In genomic region chr21:38351176-38351959, GRCh38 we compare ENCODE assay signal across 1 cellular context.
TF ChIP-seq lines count a peak whose summit lies in the region.

No MANE protein-coding gene starts in this region.

TF ChIP-seq in K562, 482 proteins besides CTCF, POLR2A, EP300 and RAD21 (continued from another document and continues in another):
- TF ChIP-seq HMBOX1 (IDR thresholded peaks at IDR 0.05): no peak
- no peak for TF ChIP-seq HNRNPUL1 (IDR thresholded peaks at IDR 0.05; ENCODE audit: low read length)
- peak; percentile 85 for TF ChIP-seq ZNF512 (tag; IDR thresholded peaks at IDR 0.05)
- no peak for TF ChIP-seq RB1 (IDR thresholded peaks at IDR 0.05; ENCODE audit: low read depth)
- peak; percentile 71; the same call in 1 of the 2 replicates for TF ChIP-seq OTX1 (CRISPR knock-in tag; IDR thresholded peaks at IDR 0.05)
- no peak for TF ChIP-seq ZNF696 (CRISPR knock-in tag; conservative IDR thresholded peaks at IDR 0.05)
- no peak for TF ChIP-seq FOXM1 (IDR thresholded peaks at IDR 0.05; ENCODE audit: low read depth)
- TF ChIP-seq FOXM1 (CRISPR knock-in tag; IDR thresholded peaks at IDR 0.05; ENCODE audit: low read depth): no peak
- TF ChIP-seq NCOR1 (IDR thresholded peaks at IDR 0.05): no peak
- TF ChIP-seq HOMEZ (CRISPR knock-in tag; IDR thresholded peaks at IDR 0.05): no peak
- no peak for TF ChIP-seq HMG20A (CRISPR knock-in tag; conservative IDR thresholded peaks at IDR 0.05)
- no peak for TF ChIP-seq CREB3L1 (IDR thresholded peaks at IDR 0.05; ENCODE audit: borderline replicate concordance, low read depth)
- no peak for TF ChIP-seq MLX (CRISPR knock-in tag; conservative IDR thresholded peaks at IDR 0.05)
- no peak for TF ChIP-seq ZSCAN29 (IDR thresholded peaks at IDR 0.05)
- TF ChIP-seq ELK3 (CRISPR knock-in tag; IDR thresholded peaks at IDR 0.05): no peak
- TF ChIP-seq ZNF24 (IDR thresholded peaks at IDR 0.05): no peak
- no peak for TF ChIP-seq E4F1 (CRISPR knock-in tag; IDR thresholded peaks at IDR 0.05; ENCODE audit: borderline replicate concordance)
- TF ChIP-seq L3MBTL2 (IDR thresholded peaks at IDR 0.05): no peak
- no peak for TF ChIP-seq ZNF395 (CRISPR knock-in tag; IDR thresholded peaks at IDR 0.05)
- no peak for TF ChIP-seq HLTF (IDR thresholded peaks at IDR 0.05)
- no peak for TF ChIP-seq ZBTB9 (CRISPR knock-in tag; IDR thresholded peaks at IDR 0.05)
- TF ChIP-seq ZNF79 (CRISPR knock-in tag; IDR thresholded peaks at IDR 0.05; ENCODE audit: low read depth): no peak
- TF ChIP-seq SMAD3 (CRISPR knock-in tag; conservative IDR thresholded peaks at IDR 0.05): no peak
- TF ChIP-seq BCLAF1 (IDR thresholded peaks at IDR 0.05; ENCODE audit: borderline replicate concordance in 1 of 2, control insufficient read depth in 1 of 2, low read depth in 2 of 2, low read length in 1 of 2): 0 out of 4 replicates have a peak, but pooled peaks of 1 of the 2 experiments have one; percentile 24
- TF ChIP-seq RBM14 (IDR thresholded peaks at IDR 0.05; ENCODE audit: borderline replicate concordance, insufficient read depth, low read depth, low read length): no peak
- no peak for TF ChIP-seq FOXP1 (CRISPR knock-in tag; IDR thresholded peaks at IDR 0.05)
- peak; percentile 52; the same call in 1 of the 2 replicates for TF ChIP-seq THRB (CRISPR knock-in tag; conservative IDR thresholded peaks at IDR 0.05)
- TF ChIP-seq POLR2G (IDR thresholded peaks at IDR 0.05; ENCODE audit: low read depth, low read length): no peak
- no peak for TF ChIP-seq ZBTB11 (CRISPR knock-in tag; IDR thresholded peaks at IDR 0.05)
- no peak for TF ChIP-seq STAG1 (CRISPR knock-in tag; IDR thresholded peaks at IDR 0.05; ENCODE audit: borderline replicate concordance)
- no peak for TF ChIP-seq GTF2B (IDR thresholded peaks at IDR 0.05; ENCODE audit: extremely low read depth, insufficient read length)
- TF ChIP-seq ZNF589 (CRISPR knock-in tag; IDR thresholded peaks at IDR 0.05; ENCODE audit: low read depth): no peak
- no peak for TF ChIP-seq RBBP5 (IDR thresholded peaks at IDR 0.05; ENCODE audit: borderline replicate concordance, insufficient read depth, low read length, poor library complexity, severe bottlenecking)
- no peak for TF ChIP-seq ZNF431 (CRISPR knock-in tag; IDR thresholded peaks at IDR 0.05)
- TF ChIP-seq CBFA2T2 (conservative IDR thresholded peaks at IDR 0.05): no peak
- no peak for TF ChIP-seq GATAD2B (IDR thresholded peaks at IDR 0.05; ENCODE audit: borderline replicate concordance)
- no peak for TF ChIP-seq IRF2 (CRISPR knock-in tag; IDR thresholded peaks at IDR 0.05)
- TF ChIP-seq TCF7 (IDR thresholded peaks at IDR 0.05; ENCODE audit: borderline replicate concordance): no peak
